1 cellular context compared by ENCODE assay signal in genomic region chr3:101938262-101938847, GRCh38.
TF ChIP-seq lines count a peak whose summit lies in the region.

No MANE protein-coding gene starts in this region.

TF ChIP-seq in HepG2, 621 proteins besides CTCF, POLR2A, EP300 and RAD21 (continued from another document):
- TF ChIP-seq ZHX2 (IDR thresholded peaks at IDR 0.05; ENCODE audit: low read depth) (no peak), ZHX2 (CRISPR knock-in tag; IDR thresholded peaks at IDR 0.05; ENCODE audit: borderline replicate concordance) (no peak), EEA1 (CRISPR knock-in tag; IDR thresholded peaks at IDR 0.05; ENCODE audit: borderline replicate concordance) (no peak), FOXJ3 (CRISPR knock-in tag; IDR thresholded peaks at IDR 0.05; ENCODE audit: borderline replicate concordance) (no peak), HIVEP1 (CRISPR knock-in tag; IDR thresholded peaks at IDR 0.05) (no peak), MLXIP (CRISPR knock-in tag; IDR thresholded peaks at IDR 0.05; ENCODE audit: borderline replicate concordance) (no peak), ZNF737 (CRISPR knock-in tag; IDR thresholded peaks at IDR 0.05; ENCODE audit: borderline replicate concordance) (no peak), IKZF4 (CRISPR knock-in tag; IDR thresholded peaks at IDR 0.05; ENCODE audit: borderline replicate concordance, low read depth, not compliant biosample characterization) (no peak), ZNF18 (CRISPR knock-in tag; IDR thresholded peaks at IDR 0.05; ENCODE audit: insufficient replicate concordance) (no peak), ADNP (CRISPR knock-in tag; IDR thresholded peaks at IDR 0.05) (no peak), ZNF891 (CRISPR knock-in tag; IDR thresholded peaks at IDR 0.05) (no peak), NCOR1 (IDR thresholded peaks at IDR 0.05; ENCODE audit: borderline replicate concordance, low read length) (no peak), SALL2 (CRISPR knock-in tag; IDR thresholded peaks at IDR 0.05) (no peak)
TF ChIP-seq in HepG2: peak in this region for 0.
